ENCODE assay signal across 21 cellular contexts in the genomic region with DNA sequence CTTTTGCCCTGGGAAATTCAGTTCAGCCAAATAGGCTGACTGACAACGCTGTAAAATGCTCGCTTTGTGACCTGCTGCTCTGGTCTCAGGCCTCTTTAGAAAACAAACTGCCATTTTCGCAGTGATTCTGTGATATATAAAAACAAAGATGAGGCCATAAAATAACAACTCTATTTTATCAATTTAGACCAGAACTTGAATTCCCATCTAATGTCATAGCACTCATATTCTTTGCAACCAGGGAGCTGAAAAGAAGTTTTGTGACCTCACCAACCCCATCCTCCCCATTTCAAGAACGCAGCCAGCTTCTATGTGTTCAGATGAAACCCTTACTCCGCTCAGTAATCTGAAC. TPM values are rescaled to one million over a fixed set of nuclear protein-coding genes. Genes with fewer than 3 reads are reported as not detected.
DNase-seq lines count a peak whose midpoint lies in the region; ATAC-seq and TF ChIP-seq lines count a peak whose summit lies in the region.
"Had no signal": no experiment of that assay in that cellular context is flagged by ENCODE, and none has a peak within 500 bp of the region (broad histone marks: within the 10 kb centered on the region; RNA-seq: fewer than 3 reads in every experiment).

No MANE protein-coding gene starts in this region.

- H3K4me1 ChIP-seq in mammary epithelial cell (ENCODE audit: insufficient read depth, low read length) (peaks cover 5% of the 10 kb centered on the region), endodermal cell (ENCODE audit: control insufficient read depth, insufficient read depth, low read length) (peaks cover 13% of the 10 kb centered on the region)
- H3K4me1 ChIP-seq: colonic mucosa had no signal

- CTCF ChIA-PET in MCF 10A (lab: Yijun Ruan, JAX): no interaction called here
- CTCF ChIA-PET in mammary epithelial cell (lab: Charles Lee; ENCODE audit: low non-redundant PET): no interaction called here

- no peaks in the 10 kb centered on the region for H4K20me1 ChIP-seq in mammary epithelial cell (ENCODE audit: insufficient read depth, low read length)

- no peaks in the 10 kb centered on the region for H3K79me2 ChIP-seq in mammary epithelial cell (ENCODE audit: insufficient read depth, low read length)

- in situ Hi-C loops in mammary epithelial cell (cut with MboI; ENCODE audit: low sequenced_read_pairs in 2 of 2): no loop called here

- H3K27me3 ChIP-seq in mammary epithelial cell (ENCODE audit: insufficient read depth, low read length) (no peaks in the 10 kb centered on the region), endodermal cell (ENCODE audit: control insufficient read depth, insufficient read depth, low read length, poor library complexity, severe bottlenecking) (no peaks in the 10 kb centered on the region)
- H3K27me3 ChIP-seq: brain microvascular endothelial cell, colonic mucosa, stomach had no signal

- ATAC-seq in HG02870 (IDR thresholded peaks at IDR 0.05; ENCODE audit: unreplicated experiment): no peak
- ATAC-seq: naive thymus-derived CD8-positive, alpha-beta T cell had no signal

- H3K9ac ChIP-seq in mammary epithelial cell (ENCODE audit: insufficient read depth, low read length) (no peak overlapping the region), endodermal cell (ENCODE audit: extremely low read depth, low read length, poor library complexity, severe bottlenecking) (no peak overlapping the region)

- H3K27ac Mint-ChIP-seq in MCF 10A (ENCODE audit: low read depth, unreplicated experiment) (peak overlapping the region; percentile 24), endodermal cell (peak overlapping the region; percentile 28), nephron progenitor cell (peak overlapping the region; percentile 93)
- H3K27ac Mint-ChIP-seq: B cell; IgD-negative memory B cell; naive thymus-derived CD8-positive, alpha-beta T cell had no signal

- WGBS in mammary epithelial cell (ENCODE audit: low coverage, missing lambda C conversion rate): 94% methylated on average over 5 of the region's 5 CpGs
- WGBS in endodermal cell (ENCODE audit: insufficient coverage in 1 of 2, insufficient read length in 1 of 2), 2 experiments: 40 to 76% methylated on average over 1 to 5 of the region's 5 CpGs

- H3K4me1 Mint-ChIP-seq in MCF 10A (ENCODE audit: insufficient read depth, unreplicated experiment) (peaks cover 7% of the 10 kb centered on the region), endodermal cell (peaks cover 38% of the 10 kb centered on the region), nephron progenitor cell (peaks cover 50% of the 10 kb centered on the region)
- H3K4me1 Mint-ChIP-seq: naive thymus-derived CD8-positive, alpha-beta T cell had no signal

- no peak overlapping the region for H3K4me3 ChIP-seq in mammary epithelial cell (replicated peaks in 1 of 3; ENCODE audit: insufficient read depth in 1 of 3, low read depth in 2 of 3, low read length in 3 of 3)
- peak overlapping the region; percentile 50 for H3K4me3 ChIP-seq in endodermal cell (ENCODE audit: low read length)
- H3K4me3 ChIP-seq: colonic mucosa, lung, PC-9, stomach had no signal

- intact Hi-C loops in MCF 10A (cut with micrococcal nuclease): no loop called here
- intact Hi-C loops in mammary epithelial cell (cut with micrococcal nuclease): no loop called here

- H3K9me3 ChIP-seq in mammary epithelial cell (replicated peaks; ENCODE audit: insufficient read depth, low read length): no peaks in the 10 kb centered on the region
- H3K9me3 ChIP-seq in endodermal cell (ENCODE audit: control insufficient read depth, low read length): no peaks in the 10 kb centered on the region
- H3K9me3 ChIP-seq: colonic mucosa, stomach had no signal

- H3K4me2 ChIP-seq in mammary epithelial cell (ENCODE audit: insufficient read depth, low read depth, low read length): no peak overlapping the region
- H3K4me2 ChIP-seq: PC-9 had no signal

- no peaks in the 10 kb centered on the region for H3K36me3 Mint-ChIP-seq in MCF 10A (ENCODE audit: insufficient read depth, unreplicated experiment)
- H3K36me3 Mint-ChIP-seq in endodermal cell (ENCODE audit: low read depth): peaks cover 6% of the 10 kb centered on the region
- H3K36me3 Mint-ChIP-seq in nephron progenitor cell (ENCODE audit: low read depth): peaks cover 39% of the 10 kb centered on the region
- H3K36me3 Mint-ChIP-seq: IgD-negative memory B cell; naive thymus-derived CD8-positive, alpha-beta T cell had no signal

- DNase-seq in MCF 10A (ENCODE audit: unreplicated experiment): no peak
- no peak for DNase-seq in mammary epithelial cell
- no peak for DNase-seq in endodermal cell
- no peak for DNase-seq in nephron progenitor cell
- DNase-seq in NOMO-1 treated with DMSO at 0.1 percent for 48 hours (lab: John Stamatoyannopoulos, UW; ENCODE audit: unreplicated experiment): no peak
- no peak for DNase-seq in foreskin melanocyte
- DNase-seq: activated CD8-positive, alpha-beta memory T cell treated with anti-CD3 and anti-CD28 coated beads, Interleukin-2, amount 50 U/mL, for 48 hours; brain microvascular endothelial cell; colonic mucosa; DND-41; naive thymus-derived CD8-positive, alpha-beta T cell; PC-9; stimulated activated CD4-positive, alpha-beta T cell treated with anti-CD3 and anti-CD28 coated beads, Interleukin-4, amount 100 ng/mL, for 4 hours; stomach; T-helper 2 cell; WERI-Rb-1 had no signal

- no peak for TF ChIP-seq CTCF in MCF 10A (IDR thresholded peaks at IDR 0.05; ENCODE audit: unreplicated experiment)
- no peak for TF ChIP-seq CTCF in mammary epithelial cell (conservative IDR thresholded peaks at IDR 0.05 in 1 of 2, IDR thresholded peaks at IDR 0.05 in 1 of 2; ENCODE audit: extremely low read depth in 1 of 2, insufficient read depth in 1 of 2, low read depth in 1 of 2, low read length in 2 of 2)
- TF ChIP-seq CTCF in endodermal cell (conservative IDR thresholded peaks at IDR 0.05): no peak
- TF ChIP-seq CTCF in nephron progenitor cell (IDR thresholded peaks at IDR 0.05): no peak

- dilution Hi-C loops in mammary epithelial cell (cut with HindIII; ENCODE audit: low sequenced_read_pairs): no loop called here

- no peak overlapping the region for H3K27ac ChIP-seq in mammary epithelial cell (ENCODE audit: insufficient read depth, low read depth, low read length)
- peak overlapping the region; percentile 72 for H3K27ac ChIP-seq in endodermal cell (ENCODE audit: low read depth, low read length)
- H3K27ac ChIP-seq in temporal lobe (ENCODE audit: low read depth, low read length): peak overlapping the region; percentile 79
- H3K27ac ChIP-seq: colonic mucosa, PC-9, WERI-Rb-1 had no signal

- H3K9me3 Mint-ChIP-seq in MCF 10A (ENCODE audit: unreplicated experiment) (no peaks in the 10 kb centered on the region), endodermal cell (no peaks in the 10 kb centered on the region), nephron progenitor cell (no peaks in the 10 kb centered on the region)
- H3K9me3 Mint-ChIP-seq: IgD-negative memory B cell; naive thymus-derived CD8-positive, alpha-beta T cell had no signal

- no peak overlapping the region for H2AFZ ChIP-seq in mammary epithelial cell (ENCODE audit: low read depth, low read length)
- H2AFZ ChIP-seq: PC-9 had no signal

- H3K36me3 ChIP-seq in mammary epithelial cell (ENCODE audit: insufficient read depth, low read length) (no peaks in the 10 kb centered on the region), endodermal cell (ENCODE audit: control insufficient read depth, insufficient read depth, low read length) (no peaks in the 10 kb centered on the region)
- H3K36me3 ChIP-seq: brain microvascular endothelial cell, colonic mucosa, stomach, WERI-Rb-1 had no signal

- POLR2A ChIA-PET in MCF 10A (lab: Yijun Ruan, JAX): no interaction called here

- H3K4me3 Mint-ChIP-seq in MCF 10A (ENCODE audit: unreplicated experiment) (no peak overlapping the region), endodermal cell (peak overlapping the region; percentile 1), nephron progenitor cell (peak overlapping the region; percentile 7)
- H3K4me3 Mint-ChIP-seq: B cell; IgD-negative memory B cell; naive thymus-derived CD8-positive, alpha-beta T cell had no signal

- BruUV-seq in MCF 10A (replicated peaks; lab: Mats Ljungman, UMichigan) (no TSS peak), mammary epithelial cell (replicated peaks; lab: Mats Ljungman, UMichigan) (no TSS peak)

- no peaks in the 10 kb centered on the region for H3K27me3 Mint-ChIP-seq in MCF 10A (ENCODE audit: insufficient read depth, unreplicated experiment)
- H3K27me3 Mint-ChIP-seq in endodermal cell (ENCODE audit: insufficient read depth): no peaks in the 10 kb centered on the region
- no peaks in the 10 kb centered on the region for H3K27me3 Mint-ChIP-seq in nephron progenitor cell (ENCODE audit: low read depth, poor library complexity)
- H3K27me3 Mint-ChIP-seq: B cell, IgD-negative memory B cell had no signal

RNA-seq across cellular contexts. Expression of a gene that starts 40.3 kb away (rescaled TPM):
- total RNA-seq in MCF 10A (2022) (5.1 and 6.2 TPM in 2 replicates), mammary epithelial cell (10 to 100 TPM; 18.0 to 46.7 TPM), endodermal cell (10 to 100 TPM; 40.4 to 58.5 TPM), temporal lobe (487 TPM)
- polyA plus RNA-seq in mammary epithelial cell: 13.8 TPM
- polyA minus RNA-seq in mammary epithelial cell: 19.1 TPM
- 69.6 TPM for polyA plus RNA-seq in endodermal cell (2013, experiment 1 of 2)
- polyA plus RNA-seq in endodermal cell (2013, experiment 2 of 2): 65.7 TPM

Comparison
In these comparisons a context has a peak if more than half of its experiments do, and no peak if none do; other contexts are left out.
1. H3K27ac Mint-ChIP-seq: peak in every context shown above with its lines; median percentile 93 in nephron progenitor cell; 28 in endodermal cell; 24 in MCF 10A.